In genomic region chr7:831596-832291, GRCh38 we compare ENCODE assay signal across 8 cellular contexts. TPM values are rescaled to one million over a fixed set of nuclear protein-coding genes. Genes with fewer than 3 reads are reported as not detected.
DNase-seq lines count a peak whose midpoint lies in the region; ATAC-seq, FAIRE-seq and TF ChIP-seq lines count a peak whose summit lies in the region.

No MANE protein-coding gene starts in this region.

- peak; percentile 60 for DNase-seq in A673 (ENCODE audit: low spot score)
- peak; percentile 35 for DNase-seq in GM18507 (ENCODE audit: extremely low spot score, insufficient read length, low read depth)
- DNase-seq in SHP77 (lab: John Stamatoyannopoulos, UW), result peak; percentile 42 to 43
- peak in 1 of 10 donors; percentile 34 for DNase-seq in dorsolateral prefrontal cortex
- no peak for DNase-seq in cerebellum (ENCODE audit: low spot score)
- no peak for DNase-seq in mesenteric fat pad (ENCODE audit: low spot score)

- H3K36me3 ChIP-seq in A673 (ENCODE audit: insufficient read depth, low read length, poor library complexity, severe bottlenecking), result peaks cover 5% of the 10 kb centered on the region
- H3K36me3 ChIP-seq in mesodermal cell (ENCODE audit: control insufficient read depth, insufficient read depth, low read length), result peaks cover 37% of the 10 kb centered on the region

- intact Hi-C loops in A673 (cut with micrococcal nuclease; ENCODE audit: unreplicated experiment) (no loop called here), dorsolateral prefrontal cortex (cut with DNase I) (no loop called here)

- FAIRE-seq in GM18507 (lab: Jason Lieb, UNC), result peak; percentile 78

- no peaks in the 10 kb centered on the region for H3K9me3 ChIP-seq in A673 (ENCODE audit: low read depth, low read length, poor library complexity, severe bottlenecking)
- no peaks in the 10 kb centered on the region for H3K9me3 ChIP-seq in mesodermal cell (ENCODE audit: control insufficient read depth, low read length)

- 71 to 73% methylated on average over 3 to 4 of the region's 9 CpGs for WGBS in mesodermal cell (ENCODE audit: insufficient coverage in 2 of 2), 2 experiments

- no peaks in the 10 kb centered on the region for H3K27me3 ChIP-seq in A673 (replicated peaks; ENCODE audit: insufficient read depth, low read depth, low read length, poor library complexity)
- no peaks in the 10 kb centered on the region for H3K27me3 ChIP-seq in dorsolateral prefrontal cortex

- ATAC-seq in HG03060 (IDR thresholded peaks at IDR 0.05; ENCODE audit: low read depth, unreplicated experiment), result peak; percentile 54

- POLR2A ChIA-PET in A673 (lab: Charles Lee; ENCODE audit: low non-redundant PET), result no interaction called here

- CTCF ChIA-PET in A673 (lab: Charles Lee), result no interaction called here

- no peak for TF ChIP-seq CTCF in A673 (conservative IDR thresholded peaks at IDR 0.05; ENCODE audit: low read depth, low read length)
- no peak for TF ChIP-seq CTCF in dorsolateral prefrontal cortex (IDR thresholded peaks at IDR 0.05 in 54 of 56, conservative IDR thresholded peaks at IDR 0.05 in 2 of 56; ENCODE audit: low read depth in 1 of 56, partially characterized antibody in 56 of 56)

- no peak overlapping the region for H3K4me3 ChIP-seq in A673 (ENCODE audit: low read depth, low read length, poor library complexity, severe bottlenecking)
- peak overlapping the region in 31 of 59 donors; percentile 1 to 49 (median 13) for H3K4me3 ChIP-seq in dorsolateral prefrontal cortex
- H3K4me3 ChIP-seq in mesodermal cell (ENCODE audit: extremely low read depth, insufficient read depth, low read length, poor library complexity, severe bottlenecking), result no peak overlapping the region

- peak overlapping the region; percentile 53 for H3K27ac ChIP-seq in A673 (ENCODE audit: low read depth, low read length, poor library complexity, severe bottlenecking)
- H3K27ac ChIP-seq in dorsolateral prefrontal cortex, result peak overlapping the region in 57 of 59 donors; percentile 0 to 91 (median 72)
- H3K27ac ChIP-seq in mesodermal cell (ENCODE audit: low read depth, low read length, severe bottlenecking), result peak overlapping the region; percentile 97

- H3K4me1 ChIP-seq in A673 (ENCODE audit: insufficient read depth, low read length, poor library complexity, severe bottlenecking) (peaks cover 35% of the 10 kb centered on the region), mesodermal cell (ENCODE audit: control insufficient read depth, insufficient read depth, low read length, poor library complexity, severe bottlenecking) (peaks cover 32% of the 10 kb centered on the region)

- no TSS peak for BruUV-seq in A673 (replicated peaks; lab: Mats Ljungman, UMichigan)

RNA-seq across cellular contexts. Expression of gene SUN1, which starts 0.5 kb away (rescaled TPM):
- total RNA-seq in A673 (2021), result 189 and 203 TPM in 2 replicates
- total RNA-seq in dorsolateral prefrontal cortex, result 100 to 1,000 TPM; 114 to 221 (median 159) TPM
- polyA plus RNA-seq in mesodermal cell (2013, experiment 1 of 2), result 93.3 TPM
- polyA plus RNA-seq in mesodermal cell (2013, experiment 2 of 2), result 71.3 TPM
- 291 TPM for total RNA-seq in cerebellum
- total RNA-seq in mesenteric fat pad, result 144 TPM

RNA-seq across cellular contexts. Expression of gene GET4, which starts 44.6 kb away (rescaled TPM):
- 49.7 and 51.9 TPM in 2 replicates for total RNA-seq in A673 (2021)
- 10 to 100 TPM; 25.4 to 54.1 (median 40.7) TPM for total RNA-seq in dorsolateral prefrontal cortex
- 52.1 TPM for polyA plus RNA-seq in mesodermal cell (2013, experiment 1 of 2)
- polyA plus RNA-seq in mesodermal cell (2013, experiment 2 of 2), result 32.8 TPM
- 15.7 TPM for total RNA-seq in cerebellum
- 29.8 TPM for total RNA-seq in mesenteric fat pad

Comparison
In these comparisons a context has a peak if more than half of its experiments do, and no peak if none do; other contexts are left out.
1. DNase-seq: peak in A673 (single experiment), GM18507 (single experiment) and SHP77 (2 of 2); none in cerebellum (single experiment) and mesenteric fat pad (single experiment).
2. H3K4me3 ChIP-seq: peak in dorsolateral prefrontal cortex (31 of 59); none in A673 (single experiment) and mesodermal cell (single experiment).
3. Peak in every context shown above with its lines, with median percentiles within 50 percentile points of each other: H3K27ac ChIP-seq.